8 cellular contexts compared by ENCODE assay signal in genomic region chr20:3174442-3175263, GRCh38. TPM values are rescaled to one million over a fixed set of nuclear protein-coding genes. Genes with fewer than 3 reads are reported as not detected.
A peak's percentile ranks its signal among the peaks of the same experiment; 100 is the strongest.
DNase-seq lines count a peak whose midpoint lies in the region; ATAC-seq and TF ChIP-seq lines count a peak whose summit lies in the region.

No MANE protein-coding gene starts in this region.

- H3K4me1 ChIP-seq in gastrocnemius medialis: peaks cover 5 to 22% of the 10 kb centered on the region in 2 donors

- H3K36me3 ChIP-seq in SU-DHL-6 (ENCODE audit: low read length): no peaks in the 10 kb centered on the region
- H3K36me3 ChIP-seq in gastrocnemius medialis: no peaks in the 10 kb centered on the region

- H4K20me1 ChIP-seq in SU-DHL-6 (ENCODE audit: low read depth, low read length): no peaks in the 10 kb centered on the region

- peak overlapping the region; percentile 100 for H2AFZ ChIP-seq in SU-DHL-6 (ENCODE audit: low read depth, low read length, severe bottlenecking)

- H3K9ac ChIP-seq in SU-DHL-6 (ENCODE audit: low read length): no peak overlapping the region

- TF ChIP-seq CTCF in SU-DHL-6 (IDR thresholded peaks at IDR 0.05; ENCODE audit: insufficient read depth, low read length, poor library complexity, severe bottlenecking) (no peak), fibroblast of pulmonary artery (IDR thresholded peaks at IDR 0.05; ENCODE audit: low read length, missing control alignments) (no peak), gastrocnemius medialis (IDR thresholded peaks at IDR 0.05 in 4 of 5, conservative IDR thresholded peaks at IDR 0.05 in 1 of 5) (no peak)

- no peaks in the 10 kb centered on the region for H3K27me3 ChIP-seq in SU-DHL-6 (ENCODE audit: low read length)
- H3K27me3 ChIP-seq in gastrocnemius medialis: no peaks in the 10 kb centered on the region

- no peak for TF ChIP-seq POLR2A in gastrocnemius medialis (IDR thresholded peaks at IDR 0.05)

- ATAC-seq in gastrocnemius medialis (no peak), HG02981 (IDR thresholded peaks at IDR 0.05; ENCODE audit: unreplicated experiment) (no peak)

- H3K4me2 ChIP-seq in SU-DHL-6 (ENCODE audit: low read depth, low read length, poor library complexity, severe bottlenecking): peak overlapping the region; percentile 98

- in situ Hi-C loops in gastrocnemius medialis (cut with MboI; ENCODE audit: low sequenced_read_pairs in 4 of 4): loop anchor here in 1 of 4 donors (25.0 kb wide), 1 partner anchor 112 kb away; the partner anchor contains the start of gene OXT

- H3K9me3 ChIP-seq in SU-DHL-6 (ENCODE audit: insufficient read depth, low read length) (no peaks in the 10 kb centered on the region), gastrocnemius medialis (no peaks in the 10 kb centered on the region)

- peaks cover 13% of the 10 kb centered on the region; the same call in 1 of the 2 replicates for H3F3A ChIP-seq in SU-DHL-6 (ENCODE audit: insufficient read depth)

- H3K4me3 ChIP-seq in SU-DHL-6 (ENCODE audit: insufficient read depth, low read length, poor library complexity, severe bottlenecking) (no peak overlapping the region), fibroblast of pulmonary artery (replicated peaks; ENCODE audit: low read depth, low read length) (peak overlapping the region; percentile 85), gastrocnemius medialis (peak overlapping the region; percentile 85 to 98 (median 95))

- H3K79me2 ChIP-seq in SU-DHL-6 (ENCODE audit: insufficient read depth, low read length): no peaks in the 10 kb centered on the region

- H3K27ac ChIP-seq in SU-DHL-6 (ENCODE audit: low read depth, low read length) (no peak overlapping the region), gastrocnemius medialis (peak overlapping the region; percentile 85 to 95 (median 86))

- no peaks in the 10 kb centered on the region for H3K9me2 ChIP-seq in SU-DHL-6 (replicated peaks; ENCODE audit: insufficient read depth, low read length)

- intact Hi-C loops in gastrocnemius medialis (cut with DNase I; ENCODE audit: low total_unique reads): loop anchor here (1.0 to 5.0 kb wide), 2 partner anchors 56 to 127 kb away; partner anchors contain the start of gene MRPS26

- DNase-seq in NCI-H446 treated with DMSO at 0.1 percent for 48 hours (lab: John Stamatoyannopoulos, UW) (peak; percentile 7), NCI-H446 (lab: John Stamatoyannopoulos, UW) (no peak), fibroblast of pulmonary artery (ENCODE audit: low read depth) (peak; percentile 36), gastrocnemius medialis (no peak), glomerular visceral epithelial cell (ENCODE audit: extremely low spot score) (no peak), KG1 (lab: John Stamatoyannopoulos, UW) (no peak)

RNA-seq across cellular contexts. Expression of gene LZTS3, which starts 1.3 kb away (rescaled TPM):
- 10 to 100 TPM; 15.3 to 33.4 (median 18.9) TPM for total RNA-seq in gastrocnemius medialis

RNA-seq across cellular contexts. Expression of gene FASTKD5, which starts 15.0 kb away (rescaled TPM):
- total RNA-seq in gastrocnemius medialis: 10 to 100 TPM; 38.8 to 58.7 (median 49.3) TPM

RNA-seq across cellular contexts. Expression of gene UBOX5, which starts 15.0 kb away (rescaled TPM):
- 10 to 100 TPM; 14.6 to 17.1 (median 15.5) TPM for total RNA-seq in gastrocnemius medialis

RNA-seq across cellular contexts. Expression of gene DDRGK1, which starts 29.8 kb away (rescaled TPM):
- 10 to 100 TPM; 55.2 to 75.7 (median 64.7) TPM for total RNA-seq in gastrocnemius medialis

RNA-seq across cellular contexts. Expression of gene ITPA, which starts 34.6 kb away (rescaled TPM):
- total RNA-seq in gastrocnemius medialis: 10 to 100 TPM; 27.2 to 59.5 (median 34.0) TPM

Comparison
In these comparisons a context has a peak if more than half of its experiments do, and no peak if none do; other contexts are left out.
1. DNase-seq: peak in NCI-H446 treated with DMSO at 0.1 percent for 48 hours (single experiment) and fibroblast of pulmonary artery (single experiment); none in NCI-H446 (0 of 2), gastrocnemius medialis (0 of 2), glomerular visceral epithelial cell (single experiment) and KG1 (single experiment).